20 cellular contexts compared by ENCODE assay signal in the genomic region with DNA sequence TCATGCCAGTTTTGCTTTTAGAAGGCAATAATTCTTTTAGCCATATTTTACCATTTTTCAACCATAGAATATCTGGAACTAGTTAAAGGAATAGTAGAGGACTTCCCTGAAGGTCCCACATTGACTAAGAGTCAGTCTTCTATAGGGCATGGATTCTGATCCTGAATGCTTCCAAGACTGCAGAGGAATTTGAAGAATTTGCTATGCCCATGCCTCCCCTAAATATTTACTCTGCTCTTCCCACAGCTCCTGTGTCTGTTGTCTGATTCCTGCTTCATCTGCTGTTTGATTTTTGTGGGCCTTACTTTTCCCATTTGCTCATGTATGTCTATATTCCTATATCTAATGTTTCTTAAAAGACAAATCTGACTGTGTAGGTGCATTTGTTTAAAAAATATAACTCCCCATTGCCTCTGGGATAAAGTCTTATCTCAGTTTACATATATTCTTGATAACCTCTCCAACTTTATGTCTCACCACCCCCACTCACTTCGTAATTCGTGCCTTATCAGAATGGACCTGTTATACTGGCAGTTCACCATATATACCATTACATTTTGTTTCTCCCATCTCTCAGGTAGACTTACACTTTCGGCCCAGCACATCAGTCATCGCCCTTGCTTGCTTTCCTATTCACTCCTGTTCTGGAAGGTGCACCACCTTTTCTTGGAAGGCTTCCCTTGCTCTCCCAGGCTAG. TPM values are rescaled to one million over a fixed set of nuclear protein-coding genes. Genes with fewer than 3 reads are reported as not detected.
DNase-seq lines count a peak whose midpoint lies in the region; ATAC-seq and TF ChIP-seq lines count a peak whose summit lies in the region.
"Had no signal": no experiment of that assay in that cellular context is flagged by ENCODE, and none has a peak within 500 bp of the region (broad histone marks: within the 10 kb centered on the region; RNA-seq: fewer than 3 reads in every experiment).

No MANE protein-coding gene starts in this region.

- DNase-seq in AG08396 (ENCODE audit: low spot score) (peak; percentile 36), LHCN-M2 (ENCODE audit: low read depth) (peak; percentile 17), endothelial cell (ENCODE audit: low spot score) (no peak), nephron progenitor cell (no peak), GM20000 (ENCODE audit: low spot score) (no peak), posterior vena cava (ENCODE audit: low spot score) (no peak)
- DNase-seq: activated naive CD8-positive, alpha-beta T cell treated with anti-CD3 and anti-CD28 coated beads, Interleukin-2, amount 10 ng/mL, durations not matched to agents 7 days and 5 days; CD4-positive, CD25-positive, alpha-beta regulatory T cell; foreskin keratinocyte; Peyer's patch; stimulated activated CD4-positive, alpha-beta T cell treated with anti-CD3 and anti-CD28 coated beads, Interleukin-4, amount 100 ng/mL, for 4 hours; T1000 had no signal

- H3K27ac Mint-ChIP-seq in endothelial cell (ENCODE audit: unreplicated experiment): peak overlapping the region; percentile 45
- H3K27ac Mint-ChIP-seq in nephron progenitor cell: peak overlapping the region; percentile 1
- H3K27ac Mint-ChIP-seq: activated naive CD8-positive, alpha-beta T cell treated with anti-CD3 and anti-CD28 coated beads, Interleukin-2, amount 10 ng/mL, durations not matched to agents 7 days and 5 days; activated T-helper 17 cell treated with anti-CD3 and anti-CD28 coated beads, Interleukin-2, amount 50 U/mL, for 72 hours; memory B cell; natural killer cell treated with Interleukin-12 subunit alpha and Interleukin-12 subunit beta and Interleukin-15 and Interleukin-18, amount 100 ng/mL, for 72 hours had no signal

- ATAC-seq in GM21825 (IDR thresholded peaks at IDR 0.05; ENCODE audit: unreplicated experiment): no peak
- no peak for ATAC-seq in GM19452 (IDR thresholded peaks at IDR 0.05; ENCODE audit: unreplicated experiment)
- ATAC-seq: activated CD4-positive, CD25-positive, alpha-beta regulatory T cell treated with anti-CD3 and anti-CD28 coated beads, Interleukin-2, amount 50 U/mL, for 24 hours; activated T-helper 17 cell treated with anti-CD3 and anti-CD28 coated beads, Interleukin-2, amount 50 U/mL, for 72 hours; foreskin keratinocyte; natural killer cell treated with Interleukin-12 subunit alpha and Interleukin-12 subunit beta and Interleukin-15 and Interleukin-18, amount 100 ng/mL, for 72 hours had no signal

- peak overlapping the region; percentile 45 for H3K4me3 Mint-ChIP-seq in endothelial cell (ENCODE audit: unreplicated experiment)
- H3K4me3 Mint-ChIP-seq in nephron progenitor cell: no peak overlapping the region
- H3K4me3 Mint-ChIP-seq: activated naive CD8-positive, alpha-beta T cell treated with anti-CD3 and anti-CD28 coated beads, Interleukin-2, amount 10 ng/mL, durations not matched to agents 7 days and 5 days; activated T-helper 17 cell treated with anti-CD3 and anti-CD28 coated beads, Interleukin-2, amount 50 U/mL, for 72 hours; CD4-positive, CD25-positive, alpha-beta regulatory T cell; memory B cell; natural killer cell treated with Interleukin-12 subunit alpha and Interleukin-12 subunit beta and Interleukin-15 and Interleukin-18, amount 100 ng/mL, for 72 hours had no signal

- H3K27me3 Mint-ChIP-seq in endothelial cell (ENCODE audit: unreplicated experiment): peaks cover 24% of the 10 kb centered on the region
- no peaks in the 10 kb centered on the region for H3K27me3 Mint-ChIP-seq in nephron progenitor cell (ENCODE audit: low read depth, poor library complexity)
- H3K27me3 Mint-ChIP-seq: activated naive CD8-positive, alpha-beta T cell treated with anti-CD3 and anti-CD28 coated beads, Interleukin-2, amount 10 ng/mL, durations not matched to agents 7 days and 5 days; activated T-helper 17 cell treated with anti-CD3 and anti-CD28 coated beads, Interleukin-2, amount 50 U/mL, for 72 hours; CD4-positive, CD25-positive, alpha-beta regulatory T cell; memory B cell; natural killer cell treated with Interleukin-12 subunit alpha and Interleukin-12 subunit beta and Interleukin-15 and Interleukin-18, amount 100 ng/mL, for 72 hours had no signal

- H3K9me3 Mint-ChIP-seq in endothelial cell (ENCODE audit: unreplicated experiment): no peaks in the 10 kb centered on the region
- no peaks in the 10 kb centered on the region for H3K9me3 Mint-ChIP-seq in nephron progenitor cell
- H3K9me3 Mint-ChIP-seq: activated naive CD8-positive, alpha-beta T cell treated with anti-CD3 and anti-CD28 coated beads, Interleukin-2, amount 10 ng/mL, durations not matched to agents 7 days and 5 days; activated T-helper 17 cell treated with anti-CD3 and anti-CD28 coated beads, Interleukin-2, amount 50 U/mL, for 72 hours; CD4-positive, CD25-positive, alpha-beta regulatory T cell; memory B cell; natural killer cell treated with Interleukin-12 subunit alpha and Interleukin-12 subunit beta and Interleukin-15 and Interleukin-18, amount 100 ng/mL, for 72 hours had no signal

- H3K4me1 Mint-ChIP-seq in endothelial cell (ENCODE audit: unreplicated experiment) (peaks cover 65% of the 10 kb centered on the region), nephron progenitor cell (peaks cover 52% of the 10 kb centered on the region)

- intact Hi-C loops in posterior vena cava (cut with DNase I): no loop called here

- H3K36me3 Mint-ChIP-seq in endothelial cell (ENCODE audit: low read depth, unreplicated experiment) (peaks cover 54% of the 10 kb centered on the region), nephron progenitor cell (ENCODE audit: low read depth) (peaks cover 25% of the 10 kb centered on the region)

- TF ChIP-seq CTCF in endothelial cell (IDR thresholded peaks at IDR 0.05; ENCODE audit: unreplicated experiment) (no peak), nephron progenitor cell (IDR thresholded peaks at IDR 0.05) (no peak), GM20000 (IDR thresholded peaks at IDR 0.05; ENCODE audit: extremely low read depth, missing control alignments) (no peak)

RNA-seq across cellular contexts. Expression of gene LRRC4, which starts 33.9 kb away (rescaled TPM):
- total RNA-seq in LHCN-M2 (2014; rRNA removed): 0.38 and 0.98 TPM in 2 replicates
- 2.0 TPM for polyA plus RNA-seq in LHCN-M2 (2012)
- 297 TPM for total RNA-seq in endothelial cell (ENCODE audit: unreplicated experiment)
- 1 to 10 TPM; 3.4 to 7.3 TPM for total RNA-seq in posterior vena cava
- total RNA-seq: CD4-positive, CD25-positive, alpha-beta regulatory T cell; MCF 10A had no signal
- polyA plus RNA-seq: A549 had no signal

Comparison
In these comparisons a context has a peak if more than half of its experiments do, and no peak if none do; other contexts are left out.
1. DNase-seq: peak in AG08396 (single experiment) and LHCN-M2 (single experiment); none in endothelial cell (single experiment), nephron progenitor cell (single experiment), GM20000 (single experiment) and posterior vena cava (single experiment).
2. RNA of gene LRRC4, which starts 33.9 kb away (total RNA-seq): 297 TPM in endothelial cell (single experiment); 3.4 to 7.3 TPM in posterior vena cava and 0.38 to 0.98 TPM in LHCN-M2; every median in the first group is over 10 times any median in the second.